ENCODE assay signal across 10 cellular contexts in the genomic region with DNA sequence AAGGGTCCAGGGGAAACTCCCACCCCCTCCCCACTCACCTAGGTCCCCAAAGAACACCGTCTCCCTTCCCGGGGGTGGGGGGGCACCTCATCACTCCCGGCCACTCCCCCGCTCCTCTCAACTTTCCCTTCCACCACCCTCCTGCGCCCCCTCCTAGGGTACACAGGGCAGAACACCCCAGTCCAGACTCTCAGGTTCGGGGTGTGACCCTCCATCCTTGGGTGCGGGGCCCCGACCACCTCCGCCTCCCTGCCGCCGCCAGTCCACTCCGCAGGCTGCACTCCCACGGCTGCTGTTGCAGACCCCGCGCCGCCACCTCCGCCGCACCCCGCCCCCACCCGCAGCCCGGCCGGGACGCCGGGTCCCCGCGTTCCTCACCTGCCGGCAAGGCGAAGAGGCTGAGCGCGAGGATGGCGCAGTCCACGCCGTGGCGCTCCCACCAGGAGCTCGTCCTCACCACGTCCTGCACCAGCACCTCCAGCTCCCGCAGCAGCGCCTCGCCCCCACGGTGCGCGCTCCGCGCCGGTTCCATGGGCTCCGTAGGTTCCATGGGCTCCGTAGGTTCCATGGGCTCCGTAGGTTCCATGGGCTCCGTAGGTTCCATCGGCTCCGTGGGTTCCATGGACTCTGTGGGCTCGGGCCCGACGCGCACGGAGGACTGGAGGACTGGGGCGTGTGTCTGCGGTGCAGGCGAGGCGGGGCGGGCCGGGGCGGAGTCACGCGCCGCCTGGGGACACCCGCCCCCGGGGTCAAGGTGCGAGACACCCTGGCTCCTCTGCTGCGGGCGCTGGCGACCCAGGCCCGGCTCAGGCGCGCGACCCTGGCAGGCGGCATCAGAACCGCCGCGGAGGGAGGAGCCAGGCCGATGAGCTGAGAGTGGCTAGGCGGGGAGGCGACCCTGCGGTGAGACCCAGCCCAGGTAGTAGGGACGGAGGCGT. TPM values are rescaled to one million over a fixed set of nuclear protein-coding genes. Genes with fewer than 3 reads are reported as not detected.
DNase-seq lines count a peak whose midpoint lies in the region; ATAC-seq, FAIRE-seq and TF ChIP-seq lines count a peak whose summit lies in the region.
"Had no signal": no experiment of that assay in that cellular context is flagged by ENCODE, and none has a peak within 500 bp of the region (broad histone marks: within the 10 kb centered on the region; RNA-seq: fewer than 3 reads in every experiment).

A gene with protein sequence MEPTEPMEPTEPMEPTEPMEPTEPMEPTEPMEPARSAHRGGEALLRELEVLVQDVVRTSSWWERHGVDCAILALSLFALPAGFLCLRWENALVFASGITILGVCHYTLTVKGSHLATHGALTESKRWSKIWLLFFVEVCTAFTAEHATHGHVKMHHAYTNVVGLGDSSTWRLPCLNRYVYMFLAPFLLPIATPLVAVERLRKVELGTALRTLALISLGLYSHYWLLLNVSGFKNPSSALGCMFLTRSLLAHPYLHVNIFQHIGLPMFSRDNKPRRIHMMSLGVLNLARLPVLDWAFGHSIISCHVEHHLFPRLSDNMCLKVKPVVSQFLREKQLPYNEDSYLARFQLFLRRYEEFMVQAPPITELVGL (minus strand): TSS at position 660 of the 938 bp plus-strand sequence. CDS start 38 bp downstream, at position 622.

- TF ChIP-seq POLR2A in A549 (IDR thresholded peaks at IDR 0.05; ENCODE audit: low read length) = no peak

- peak within 1 kb of the TSS; percentile 40 for H3K4me3 ChIP-seq in A549

- ATAC-seq in A549 (peak; percentile 32 to 65; a peak in 4 of 6 replicates), HG03025 (IDR thresholded peaks at IDR 0.05; ENCODE audit: low FRiP score, unreplicated experiment) (no peak)

- peak within 1 kb of the TSS; percentile 30 to 59; a peak in 4 of 6 replicates for H3K27ac ChIP-seq in A549

- peak within 1 kb of the TSS; percentile 89 for H3K4me2 ChIP-seq in A549

- H3K9me3 ChIP-seq in A549 = no peaks in the 10 kb centered on the region

- POLR2A ChIA-PET in A549 (lab: Yijun Ruan, JAX) = interaction anchor here (0.6 to 1.0 kb wide), 3 partner anchors 18 to 20 kb away, joined by 3 to 6 read pairs (median 3); a partner anchor contains a TSS

- H3K4me3 Mint-ChIP-seq in endothelial cell (ENCODE audit: unreplicated experiment) = peak within 1 kb of the TSS; percentile 81
- H3K4me3 Mint-ChIP-seq in mesothelial cell of epicardium = peak within 1 kb of the TSS; percentile 68

- DNase-seq in A549 (ENCODE audit: low read depth in 1 of 2, low spot score in 1 of 2) (no peak), endothelial cell (ENCODE audit: low spot score) (no peak), mesothelial cell of epicardium (ENCODE audit: low spot score in 2 of 2, unreplicated experiment in 2 of 2) (no peak), NOMO-1 treated with DMSO at 0.1 percent for 48 hours (lab: John Stamatoyannopoulos, UW; ENCODE audit: unreplicated experiment) (no peak), NCI-H146 treated with DMSO at 0.1 percent for 48 hours (lab: John Stamatoyannopoulos, UW; ENCODE audit: unreplicated experiment) (no peak), NOMO-1 (lab: John Stamatoyannopoulos, UW; ENCODE audit: unreplicated experiment in 2 of 2) (no peak)
- DNase-seq: foreskin melanocyte; stimulated activated CD4-positive, alpha-beta T cell treated with anti-CD3 and anti-CD28 coated beads, Interleukin-1b, Interleukin-23, amount 100 ng/mL, for 48 hours had no signal

- TF ChIP-seq CTCF in A549 (IDR thresholded peaks at IDR 0.05) (no peak), endothelial cell (IDR thresholded peaks at IDR 0.05; ENCODE audit: unreplicated experiment) (no peak), mesothelial cell of epicardium (IDR thresholded peaks at IDR 0.05; ENCODE audit: unreplicated experiment) (no peak)

- 34% methylated on average over 40 of the region's 86 CpGs for WGBS in A549 (ENCODE audit: missing lambda C conversion rate)

- CTCF ChIA-PET in A549 (lab: Yijun Ruan, JAX) = interaction anchor here (0.8 to 2.2 kb wide), 6 partner anchors 12 to 525 kb away, joined by 3 to 8 read pairs (median 4); no protein-coding TSS in a partner anchor

- no peak for FAIRE-seq in A549 (lab: Jason Lieb, UNC)

- peaks cover 4% of the 10 kb centered on the region; the same call in 1 of the 3 replicates for H3K4me1 ChIP-seq in A549

- H3K4me1 Mint-ChIP-seq in endothelial cell (ENCODE audit: unreplicated experiment) (peaks cover 2% of the 10 kb centered on the region), mesothelial cell of epicardium (peaks cover 3% of the 10 kb centered on the region)

- TF ChIP-seq RAD21 in A549 (conservative IDR thresholded peaks at IDR 0.05 in 1 of 2, IDR thresholded peaks at IDR 0.05 in 1 of 2) (no peak), Ishikawa (IDR thresholded peaks at IDR 0.05; ENCODE audit: low read depth) (no peak)

- no peak within 1 kb of the TSS for H3K27ac Mint-ChIP-seq in endothelial cell (ENCODE audit: unreplicated experiment)
- H3K27ac Mint-ChIP-seq in mesothelial cell of epicardium = no peak within 1 kb of the TSS

- H3K27me3 Mint-ChIP-seq in endothelial cell (ENCODE audit: unreplicated experiment) (peaks cover 15% of the 10 kb centered on the region), mesothelial cell of epicardium (ENCODE audit: low read depth) (peaks cover 73% of the 10 kb centered on the region)

- H3K36me3 Mint-ChIP-seq in endothelial cell (ENCODE audit: low read depth, unreplicated experiment) (no peaks in the 10 kb centered on the region), mesothelial cell of epicardium (no peaks in the 10 kb centered on the region)

- H3K9me3 Mint-ChIP-seq in endothelial cell (ENCODE audit: unreplicated experiment) (no peaks in the 10 kb centered on the region), mesothelial cell of epicardium (no peaks in the 10 kb centered on the region)

- no peak for TF ChIP-seq EP300 in A549 (IDR thresholded peaks at IDR 0.05)
- no peak for TF ChIP-seq EP300 in Ishikawa (IDR thresholded peaks at IDR 0.05; ENCODE audit: borderline replicate concordance)

TF ChIP-seq in A549, 52 proteins besides CTCF, POLR2A, EP300 and RAD21 (continues in another document):
- TF ChIP-seq ZFP36 (IDR thresholded peaks at IDR 0.05; ENCODE audit: borderline replicate concordance, partially characterized antibody) (no peak), CHD2 (IDR thresholded peaks at IDR 0.05; ENCODE audit: low read length, partially characterized antibody) (no peak), RCOR1 (IDR thresholded peaks at IDR 0.05; ENCODE audit: low read depth, low read length) (no peak), SMC3 (IDR thresholded peaks at IDR 0.05) (no peak), CEBPB (IDR thresholded peaks at IDR 0.05) (no peak)
- TF ChIP-seq, protein P1, sequence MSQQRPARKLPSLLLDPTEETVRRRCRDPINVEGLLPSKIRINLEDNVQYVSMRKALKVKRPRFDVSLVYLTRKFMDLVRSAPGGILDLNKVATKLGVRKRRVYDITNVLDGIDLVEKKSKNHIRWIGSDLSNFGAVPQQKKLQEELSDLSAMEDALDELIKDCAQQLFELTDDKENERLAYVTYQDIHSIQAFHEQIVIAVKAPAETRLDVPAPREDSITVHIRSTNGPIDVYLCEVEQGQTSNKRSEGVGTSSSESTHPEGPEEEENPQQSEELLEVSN (IDR thresholded peaks at IDR 0.05; ENCODE audit: borderline replicate concordance, low read depth) = no peak

TF ChIP-seq in Ishikawa, 13 proteins besides CTCF, POLR2A, EP300 and RAD21:
- TF ChIP-seq FOXM1 (IDR thresholded peaks at IDR 0.05; ENCODE audit: borderline replicate concordance, low read depth) (no peak), TCF12 (IDR thresholded peaks at IDR 0.05; ENCODE audit: low read depth) (no peak), CEBPB (IDR thresholded peaks at IDR 0.05) (no peak), CREB1 (IDR thresholded peaks at IDR 0.05; ENCODE audit: low read depth) (no peak)
- TF ChIP-seq, protein P2, sequence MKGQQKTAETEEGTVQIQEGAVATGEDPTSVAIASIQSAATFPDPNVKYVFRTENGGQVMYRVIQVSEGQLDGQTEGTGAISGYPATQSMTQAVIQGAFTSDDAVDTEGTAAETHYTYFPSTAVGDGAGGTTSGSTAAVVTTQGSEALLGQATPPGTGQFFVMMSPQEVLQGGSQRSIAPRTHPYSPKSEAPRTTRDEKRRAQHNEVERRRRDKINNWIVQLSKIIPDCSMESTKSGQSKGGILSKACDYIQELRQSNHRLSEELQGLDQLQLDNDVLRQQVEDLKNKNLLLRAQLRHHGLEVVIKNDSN (IDR thresholded peaks at IDR 0.05) = peak; percentile 30; the same call in 1 of the 2 replicates
- TF ChIP-seq, protein P3, sequence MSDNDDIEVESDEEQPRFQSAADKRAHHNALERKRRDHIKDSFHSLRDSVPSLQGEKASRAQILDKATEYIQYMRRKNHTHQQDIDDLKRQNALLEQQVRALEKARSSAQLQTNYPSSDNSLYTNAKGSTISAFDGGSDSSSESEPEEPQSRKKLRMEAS (IDR thresholded peaks at IDR 0.05) = no peak

RNA-seq across cellular contexts. Expression of the gene that starts here (rescaled TPM):
- polyA plus RNA-seq in A549 (2011; rRNA removed) (not detected in 2 replicates), A549 (2017; fragmentation: RNase III; extraction: RNeasy Plus Mini Kit Qiagen cat#74134 plus additional on column Dnase treatment) (0.04 TPM in 1 of 3 replicates, not detected in the others)
- polyA plus RNA-seq in A549 (2012; cell fraction: cytosol; rRNA removed) = 0.03 TPM in 1 of 2 replicates, not detected in the other
- polyA plus RNA-seq in A549 (2012; cell fraction: nucleus; rRNA removed) = 0.02 TPM in 1 of 2 replicates, not detected in the other
- not detected in 2 replicates for polyA minus RNA-seq in A549 (2011; rRNA and poly(A)+ RNA removed)
- total RNA-seq in endothelial cell (ENCODE audit: unreplicated experiment) (not detected), mesothelial cell of epicardium (0.14 to 0.85 TPM in 2 of 3 replicates, not detected in the other)

Comparison
In these comparisons a context has a peak if more than half of its experiments do, and no peak if none do; other contexts are left out.
1. Peak in ATAC-seq, H3K4me3 ChIP-seq, H3K27ac ChIP-seq and H3K4me2 ChIP-seq in A549; RNA of the gene not detected or under 1 TPM.